Comparison of ENCODE assay signal across 23 cellular contexts in genomic region chr5:59354811-59355210, GRCh38.
DNase-seq lines count a peak whose midpoint lies in the region; ATAC-seq, FAIRE-seq and TF ChIP-seq lines count a peak whose summit lies in the region.
"Had no signal": no experiment of that assay in that cellular context is flagged by ENCODE, and none has a peak within 500 bp of the region (broad histone marks: within the 10 kb centered on the region; RNA-seq: fewer than 3 reads in every experiment).

No MANE protein-coding gene starts in this region.

- H3K4me3 Mint-ChIP-seq in immature natural killer cell = peak overlapping the region; percentile 59 to 84 (median 77)
- H3K4me3 Mint-ChIP-seq: CD4-positive, CD25-positive, alpha-beta regulatory T cell; H9 had no signal

- H3K4me3 ChIP-seq in heart right ventricle = peak overlapping the region in 8 of 10 donors; percentile 12 to 55 (median 44)
- H3K4me3 ChIP-seq in bronchial epithelial cell (ENCODE audit: low read depth, low read length) = no peak overlapping the region
- H3K4me3 ChIP-seq in neutrophil (ENCODE audit: low read depth in 1 of 2, low read length in 1 of 2) = no peak overlapping the region
- H3K4me3 ChIP-seq: BLaER1, GM23248, MG63, SJSA1 had no signal

- no peaks in the 10 kb centered on the region for H3K27me3 ChIP-seq in heart right ventricle
- no peaks in the 10 kb centered on the region for H3K27me3 ChIP-seq in bronchial epithelial cell (ENCODE audit: control insufficient read depth, insufficient read depth, low read length)
- H3K27me3 ChIP-seq in neutrophil = no peaks in the 10 kb centered on the region
- H3K27me3 ChIP-seq: BLaER1, MG63, SJSA1 had no signal

- intact Hi-C loops in heart right ventricle (cut with DNase I) = loop anchor here in 3 of 10 donors (10.0 kb wide), 3 partner anchors 80 to 320 kb away; no protein-coding TSS in a partner anchor
- intact Hi-C loops in left ventricle myocardium superior (cut with micrococcal nuclease) = no loop called here

- H3K27ac ChIP-seq in heart right ventricle (peak overlapping the region in 2 of 10 donors; percentile 8 to 21), neutrophil (peak overlapping the region; percentile 49)
- H3K27ac ChIP-seq: BLaER1, GM23248, SJSA1 had no signal

- TF ChIP-seq CTCF in heart right ventricle (IDR thresholded peaks at IDR 0.05) = no peak
- TF ChIP-seq CTCF in bronchial epithelial cell (IDR thresholded peaks at IDR 0.05; ENCODE audit: insufficient read depth, low read length, severe bottlenecking) = no peak
- no peak for TF ChIP-seq CTCF in neutrophil (IDR thresholded peaks at IDR 0.05)

- H3K36me3 ChIP-seq in heart right ventricle (no peaks in the 10 kb centered on the region), bronchial epithelial cell (ENCODE audit: control insufficient read depth, insufficient read depth, low read length) (no peaks in the 10 kb centered on the region), neutrophil (no peaks in the 10 kb centered on the region)
- H3K36me3 ChIP-seq: BLaER1, MG63, SJSA1 had no signal

- H3K9me3 Mint-ChIP-seq in immature natural killer cell = no peaks in the 10 kb centered on the region
- H3K9me3 Mint-ChIP-seq: H9 had no signal

- peak overlapping the region; percentile 45 to 90 (median 76) for H3K27ac Mint-ChIP-seq in immature natural killer cell
- H3K27ac Mint-ChIP-seq: CD4-positive, CD25-positive, alpha-beta regulatory T cell; H9 had no signal

- H3K4me1 ChIP-seq in heart right ventricle (peaks cover 0 to 60% (median 52%) of the 10 kb centered on the region in 9 donors), neutrophil (ENCODE audit: control insufficient read depth in 1 of 2, insufficient read depth in 1 of 2, low read depth in 1 of 2, low read length in 1 of 2) (peaks cover 73 to 76% of the 10 kb centered on the region in 2 experiments)
- H3K4me1 ChIP-seq: BLaER1 had no signal

- ATAC-seq in heart right ventricle (no peak), left ventricle myocardium superior (no peak), HG03039 (IDR thresholded peaks at IDR 0.05; ENCODE audit: unreplicated experiment) (no peak)

- H3K9me3 ChIP-seq in heart right ventricle (no peaks in the 10 kb centered on the region), neutrophil (no peaks in the 10 kb centered on the region)
- H3K9me3 ChIP-seq: BLaER1, MG63, SJSA1 had no signal

- no peaks in the 10 kb centered on the region for H3K36me3 Mint-ChIP-seq in immature natural killer cell
- H3K36me3 Mint-ChIP-seq: CD4-positive, CD25-positive, alpha-beta regulatory T cell had no signal

- FAIRE-seq in bronchial epithelial cell (lab: Jason Lieb, UNC) = no peak
- FAIRE-seq: GM12892 had no signal

- 35 to 47% methylated on average over 1 of the region's 1 CpG for WGBS in heart right ventricle, 2 donors

- H3K27me3 Mint-ChIP-seq in immature natural killer cell (ENCODE audit: low read depth in 3 of 3) = peaks cover 9 to 20% (median 14%) of the 10 kb centered on the region in 3 donors

- peaks cover 57 to 63% of the 10 kb centered on the region in 2 donors for H3K4me1 Mint-ChIP-seq in immature natural killer cell

- DNase-seq in heart right ventricle (no peak), left ventricle myocardium superior (no peak), bronchial epithelial cell (ENCODE audit: low read depth) (peak; percentile 34), immature natural killer cell (peak; percentile 36 to 46 (median 41)), SK-N-DZ (ENCODE audit: low spot score) (no peak)
- DNase-seq in stimulated activated CD4-positive, alpha-beta T cell treated with anti-CD3 and anti-CD28 coated beads, Interleukin-1b, Interleukin-23, amount 100 ng/mL, for 48 hours = no peak
- DNase-seq: CD4-positive, CD25-positive, alpha-beta regulatory T cell; DMS153; DND-41; GM23248; H9; KBM-7; MG63; NCI-H1105 treated with DMSO at 0.1 percent for 48 hours; NCI-H146; NCI-H1930; NCI-H2107; NCI-H748 treated with DMSO at 0.1 percent for 48 hours had no signal

Comparison
In these comparisons a context has a peak if more than half of its experiments do, and no peak if none do; other contexts are left out.
1. DNase-seq: peak in bronchial epithelial cell (single experiment) and immature natural killer cell (3 of 3); none in heart right ventricle (0 of 2), left ventricle myocardium superior (single experiment), stimulated activated CD4-positive, alpha-beta T cell treated with anti-CD3 and anti-CD28 coated beads, Interleukin-1b, Interleukin-23, amount 100 ng/mL, for 48 hours (single experiment) and SK-N-DZ (single experiment).
2. H3K4me3 ChIP-seq: peak in heart right ventricle (8 of 10); none in bronchial epithelial cell (single experiment) and neutrophil (0 of 2).